In the genomic region with DNA sequence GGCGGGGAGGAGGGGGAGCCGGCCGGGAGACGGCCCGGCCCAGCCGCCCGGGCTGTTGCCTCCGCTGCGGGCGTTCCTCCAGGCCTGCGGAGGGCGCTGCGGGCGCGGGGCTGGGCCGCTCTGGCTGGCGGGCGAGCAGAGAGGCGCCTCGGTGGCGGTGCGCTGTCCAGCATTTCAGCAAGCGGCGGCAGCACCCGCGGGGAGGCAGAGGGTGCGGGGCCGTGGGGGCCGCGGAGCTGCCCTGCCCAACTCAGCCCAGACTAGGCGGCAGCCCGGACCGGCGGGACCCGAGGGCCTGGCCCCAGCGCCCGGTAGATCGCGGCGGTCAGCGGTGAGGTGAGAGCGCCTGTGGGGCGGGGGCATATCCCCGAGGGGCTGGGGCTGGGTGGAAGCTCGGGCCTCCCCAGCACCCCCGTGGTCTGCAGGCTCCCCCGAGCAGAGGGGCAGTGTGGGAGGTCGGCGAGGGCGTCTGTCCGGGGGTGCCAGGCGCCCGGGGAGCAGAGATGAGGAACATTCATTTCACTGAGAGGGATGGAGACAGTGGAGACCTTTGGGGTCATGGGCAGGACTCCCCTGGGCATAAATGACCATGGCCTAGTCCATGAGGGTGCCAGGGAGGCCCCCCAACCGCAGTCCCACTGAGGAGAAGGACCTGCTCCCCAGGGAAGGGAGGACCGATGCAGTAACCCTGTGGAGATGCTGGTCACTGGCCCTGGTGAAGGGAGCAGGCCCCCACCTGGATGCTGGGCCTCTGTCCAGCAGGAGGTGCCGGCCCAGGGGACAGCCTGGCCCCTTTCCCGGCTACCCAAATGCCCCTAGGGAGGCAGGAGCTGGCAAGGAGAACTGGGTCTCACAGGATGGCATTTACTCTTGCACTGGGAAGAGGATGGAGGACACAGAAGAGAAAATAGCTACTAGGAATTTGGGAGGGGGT, we compare ENCODE assay signal across 9 cellular contexts. TPM values are rescaled to one million over a fixed set of nuclear protein-coding genes. Genes with fewer than 3 reads are reported as not detected.
A peak's percentile ranks its signal among the peaks of the same experiment; 100 is the strongest.
DNase-seq lines count a peak whose midpoint lies in the region; ATAC-seq and TF ChIP-seq lines count a peak whose summit lies in the region.
"Had no signal": no experiment of that assay in that cellular context is flagged by ENCODE, and none has a peak within 500 bp of the region (broad histone marks: within the 10 kb centered on the region; RNA-seq: fewer than 3 reads in every experiment).

A gene with protein sequence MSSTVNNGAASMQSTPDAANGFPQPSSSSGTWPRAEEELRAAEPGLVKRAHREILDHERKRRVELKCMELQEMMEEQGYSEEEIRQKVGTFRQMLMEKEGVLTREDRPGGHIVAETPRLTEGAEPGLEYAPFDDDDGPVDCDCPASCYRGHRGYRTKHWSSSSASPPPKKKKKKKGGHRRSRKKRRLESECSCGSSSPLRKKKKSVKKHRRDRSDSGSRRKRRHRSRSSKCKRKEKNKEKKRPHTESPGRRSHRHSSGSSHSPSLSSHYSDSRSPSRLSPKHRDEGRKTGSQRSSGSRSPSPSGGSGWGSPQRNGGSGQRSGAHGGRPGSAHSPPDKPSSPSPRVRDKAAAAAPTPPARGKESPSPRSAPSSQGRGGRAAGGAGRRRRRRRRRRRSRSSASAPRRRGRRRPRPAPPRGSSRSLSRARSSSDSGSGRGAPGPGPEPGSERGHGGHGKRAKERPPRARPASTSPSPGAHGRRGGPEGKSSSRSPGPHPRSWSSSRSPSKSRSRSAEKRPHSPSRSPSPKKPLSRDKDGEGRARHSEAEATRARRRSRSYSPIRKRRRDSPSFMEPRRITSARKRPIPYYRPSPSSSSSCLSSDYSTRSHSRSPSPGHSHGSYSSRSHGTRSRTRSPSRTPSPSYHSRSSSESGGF (plus strand): TSS at position 165 of the 934 bp plus-strand sequence. CDS start 33,171 bp downstream, outside the sequence.

- peak; percentile 74 to 88 (median 80) for DNase-seq in CD8-positive, alpha-beta T cell
- peak; percentile 10 for DNase-seq in GOT3 (lab: John Stamatoyannopoulos, UW)
- peak; percentile 49 for DNase-seq in NCI-H1417 treated with DMSO at 0.1 percent for 48 hours (lab: John Stamatoyannopoulos, UW)
- peak; percentile 67 to 87 (median 74) for DNase-seq in T-helper 2 cell
- peak; percentile 72 for DNase-seq in amniotic stem cell (lab: John Stamatoyannopoulos, UW)
- peak; percentile 83 for DNase-seq in left ventricle myocardium superior
- DNase-seq in pulmonary artery endothelial cell (ENCODE audit: low read depth, low spot score), result peak; percentile 27

- ATAC-seq in CD8-positive, alpha-beta T cell, result peak; percentile 99
- ATAC-seq in left ventricle myocardium superior (peak; percentile 93), HG03025 (IDR thresholded peaks at IDR 0.05; ENCODE audit: low FRiP score, unreplicated experiment) (no peak)

- no peak within 1 kb of the TSS for H3K27ac ChIP-seq in CD8-positive, alpha-beta T cell (ENCODE audit: low read depth, low read length)

- no peaks in the 10 kb centered on the region for H3K4me1 ChIP-seq in CD8-positive, alpha-beta T cell (ENCODE audit: insufficient read depth, low read length)

- peaks cover 40% of the 10 kb centered on the region for H3K27me3 Mint-ChIP-seq in CD8-positive, alpha-beta T cell (ENCODE audit: low read depth)

- H3K27me3 ChIP-seq in CD8-positive, alpha-beta T cell (ENCODE audit: insufficient read depth, low read length), result peaks cover 7% of the 10 kb centered on the region

- TF ChIP-seq CTCF in CD8-positive, alpha-beta T cell (IDR thresholded peaks at IDR 0.05), result peak; percentile 56

- no peaks in the 10 kb centered on the region for H3K36me3 ChIP-seq in CD8-positive, alpha-beta T cell (ENCODE audit: insufficient read depth, low read length)

- H3K4me3 Mint-ChIP-seq in CD8-positive, alpha-beta T cell, result no peak within 1 kb of the TSS

- intact Hi-C loops in CD8-positive, alpha-beta T cell (cut with DNase I, micrococcal nuclease), result loop anchor here in 1 of 2 experiments (1.0 to 2.0 kb wide), 2 partner anchors 23 to 191 kb away; no protein-coding TSS in a partner anchor
- intact Hi-C loops in left ventricle myocardium superior (cut with micrococcal nuclease), result no loop called here

- no peaks in the 10 kb centered on the region for H3K4me1 Mint-ChIP-seq in CD8-positive, alpha-beta T cell (ENCODE audit: low read depth)
- H3K4me1 Mint-ChIP-seq: IgD-negative memory B cell had no signal

- no peak within 1 kb of the TSS for H3K27ac Mint-ChIP-seq in CD8-positive, alpha-beta T cell
- H3K27ac Mint-ChIP-seq: IgD-negative memory B cell had no signal

- H3K36me3 Mint-ChIP-seq in CD8-positive, alpha-beta T cell, result no peaks in the 10 kb centered on the region
- H3K36me3 Mint-ChIP-seq: IgD-negative memory B cell had no signal

- H3K9me3 Mint-ChIP-seq in CD8-positive, alpha-beta T cell, result no peaks in the 10 kb centered on the region
- H3K9me3 Mint-ChIP-seq: IgD-negative memory B cell had no signal

- no peak within 1 kb of the TSS for H3K4me3 ChIP-seq in CD8-positive, alpha-beta T cell (ENCODE audit: low read depth, low read length)

- H3K9me3 ChIP-seq in CD8-positive, alpha-beta T cell (ENCODE audit: low read length), result no peaks in the 10 kb centered on the region

- CTCF ChIA-PET in CD8-positive, alpha-beta T cell (lab: Charles Lee), result interaction anchor here (0.7 to 2.1 kb wide), 4 partner anchors 14 to 27 kb away, joined by 3 to 5 read pairs (median 4); no protein-coding TSS in a partner anchor

- POLR2A ChIA-PET in CD8-positive, alpha-beta T cell (lab: Charles Lee), result no interaction called here

RNA-seq across cellular contexts. Expression of the gene that starts here (rescaled TPM):
- not detected for total RNA-seq in CD8-positive, alpha-beta T cell
- total RNA-seq in left ventricle myocardium superior, result 17.2 TPM
- 0.53 and 1.8 TPM in 2 replicates for total RNA-seq in pulmonary artery endothelial cell

Comparison
In these comparisons a context has a peak if more than half of its experiments do, and no peak if none do; other contexts are left out.
1. Peak in DNase-seq and ATAC-seq in CD8-positive, alpha-beta T cell; RNA of the gene not detected or under 1 TPM.
2. DNase-seq: peak in every context shown above with its lines; median percentile 83 in left ventricle myocardium superior; 80 in CD8-positive, alpha-beta T cell; 74 in T-helper 2 cell; 72 in amniotic stem cell; 49 in NCI-H1417 treated with DMSO at 0.1 percent for 48 hours; 27 in pulmonary artery endothelial cell; 10 in GOT3.